1 cellular context compared by ENCODE assay signal in genomic region chr1:16187748-16188401, GRCh38.
A peak's percentile ranks its signal among the peaks of the same experiment; 100 is the strongest.
TF ChIP-seq lines count a peak whose summit lies in the region.

No MANE protein-coding gene starts in this region.

TF ChIP-seq in HepG2, 621 proteins besides CTCF, POLR2A, EP300 and RAD21 (continued from another document and continues in another):
- 0 out of 2 replicates have a peak, but pooled peaks have one; percentile 38 for TF ChIP-seq ATF2 (CRISPR knock-in tag; IDR thresholded peaks at IDR 0.05)
- no peak for TF ChIP-seq RAD51 (IDR thresholded peaks at IDR 0.05; ENCODE audit: borderline replicate concordance)
- no peak for TF ChIP-seq NFAT5 (CRISPR knock-in tag; IDR thresholded peaks at IDR 0.05)
- TF ChIP-seq SP5 (CRISPR knock-in tag; IDR thresholded peaks at IDR 0.05; ENCODE audit: borderline replicate concordance, low read depth) = no peak
- TF ChIP-seq TMF1 (CRISPR knock-in tag; IDR thresholded peaks at IDR 0.05; ENCODE audit: low read depth) = no peak
- TF ChIP-seq ZFX (CRISPR knock-in tag; IDR thresholded peaks at IDR 0.05; ENCODE audit: low read depth) = peak; percentile 23; the same call in 1 of the 2 replicates
- TF ChIP-seq ZNF546 (CRISPR knock-in tag; conservative IDR thresholded peaks at IDR 0.05) = no peak
- no peak for TF ChIP-seq ZKSCAN5 (CRISPR knock-in tag; IDR thresholded peaks at IDR 0.05)
- TF ChIP-seq ZMAT3 (CRISPR knock-in tag; conservative IDR thresholded peaks at IDR 0.05) = no peak
- no peak for TF ChIP-seq ZNF598 (CRISPR knock-in tag; IDR thresholded peaks at IDR 0.05; ENCODE audit: borderline replicate concordance)
- TF ChIP-seq ZBTB40 (IDR thresholded peaks at IDR 0.05) = no peak
- no peak for TF ChIP-seq ZBTB40 (CRISPR knock-in tag; IDR thresholded peaks at IDR 0.05)
- no peak for TF ChIP-seq ZNF569 (CRISPR knock-in tag; IDR thresholded peaks at IDR 0.05; ENCODE audit: borderline replicate concordance)
- no peak for TF ChIP-seq BRF2 (CRISPR knock-in tag; IDR thresholded peaks at IDR 0.05)
- no peak for TF ChIP-seq HCFC1 (IDR thresholded peaks at IDR 0.05; ENCODE audit: low read depth, low read length)
- TF ChIP-seq ZNF577 (CRISPR knock-in tag; IDR thresholded peaks at IDR 0.05; ENCODE audit: borderline replicate concordance, low read depth) = no peak
- TF ChIP-seq ATF3 (CRISPR knock-in tag; IDR thresholded peaks at IDR 0.05) = 0 out of 2 replicates have a peak, but pooled peaks have one; percentile 27
- TF ChIP-seq DMTF1 (CRISPR knock-in tag; IDR thresholded peaks at IDR 0.05) = no peak
- no peak for TF ChIP-seq NFYC (CRISPR knock-in tag; IDR thresholded peaks at IDR 0.05)
- no peak for TF ChIP-seq SPEN (CRISPR knock-in tag; IDR thresholded peaks at IDR 0.05; ENCODE audit: low read depth)
- TF ChIP-seq RXRA (CRISPR knock-in tag; IDR thresholded peaks at IDR 0.05) = 0 out of 2 replicates have a peak, but pooled peaks have one; percentile 41
- TF ChIP-seq NCOA1 (CRISPR knock-in tag; IDR thresholded peaks at IDR 0.05) = no peak
- 0 out of 2 replicates have a peak, but pooled peaks have one; percentile 45 for TF ChIP-seq ZNF691 (CRISPR knock-in tag; IDR thresholded peaks at IDR 0.05; ENCODE audit: borderline replicate concordance, low read depth)
- no peak for TF ChIP-seq NFRKB (IDR thresholded peaks at IDR 0.05)
- TF ChIP-seq FOXC1 (CRISPR knock-in tag; IDR thresholded peaks at IDR 0.05; ENCODE audit: borderline replicate concordance) = no peak
- no peak for TF ChIP-seq SOX13 (IDR thresholded peaks at IDR 0.05)
- 0 out of 4 replicates have a peak, but pooled peaks of 1 of the 2 experiments have one; percentile 25 for TF ChIP-seq SOX13 (CRISPR knock-in tag; conservative IDR thresholded peaks at IDR 0.05 in 1 of 2, IDR thresholded peaks at IDR 0.05 in 1 of 2)
- no peak for TF ChIP-seq PTBP1 (IDR thresholded peaks at IDR 0.05; ENCODE audit: low read depth, low read length, poor library complexity, severe bottlenecking)
- no peak for TF ChIP-seq ZKSCAN8 (CRISPR knock-in tag; IDR thresholded peaks at IDR 0.05; ENCODE audit: borderline replicate concordance)
- no peak for TF ChIP-seq ZNF737 (CRISPR knock-in tag; IDR thresholded peaks at IDR 0.05; ENCODE audit: borderline replicate concordance)
- peak; percentile 82 for TF ChIP-seq FOSL2 (CRISPR knock-in tag; IDR thresholded peaks at IDR 0.05)
- no peak for TF ChIP-seq KAT2B (IDR thresholded peaks at IDR 0.05; ENCODE audit: borderline replicate concordance, low read depth, low read length)
- no peak for TF ChIP-seq JUNB (CRISPR knock-in tag; IDR thresholded peaks at IDR 0.05; ENCODE audit: borderline replicate concordance)
- no peak for TF ChIP-seq HNRNPUL1 (IDR thresholded peaks at IDR 0.05; ENCODE audit: low read depth, low read length)
- TF ChIP-seq ETS1 (CRISPR knock-in tag; IDR thresholded peaks at IDR 0.05) = no peak
- TF ChIP-seq YEATS2 (CRISPR knock-in tag; IDR thresholded peaks at IDR 0.05; ENCODE audit: borderline replicate concordance) = no peak
- no peak for TF ChIP-seq KDM6A (CRISPR knock-in tag; IDR thresholded peaks at IDR 0.05; ENCODE audit: low read depth)
- TF ChIP-seq MTA3 (CRISPR knock-in tag; IDR thresholded peaks at IDR 0.05) = no peak
- TF ChIP-seq ZNF101 (CRISPR knock-in tag; IDR thresholded peaks at IDR 0.05; ENCODE audit: borderline replicate concordance, low read depth) = no peak
- TF ChIP-seq ZNF556 (CRISPR knock-in tag; IDR thresholded peaks at IDR 0.05; ENCODE audit: borderline replicate concordance) = 0 out of 2 replicates have a peak, but pooled peaks have one; percentile 28
- no peak for TF ChIP-seq ARNT (IDR thresholded peaks at IDR 0.05)
- TF ChIP-seq PITX1 (CRISPR knock-in tag; IDR thresholded peaks at IDR 0.05) = 0 out of 2 replicates have a peak, but pooled peaks have one; percentile 35
